Comparison of ENCODE assay signal across 8 cellular contexts in genomic region chr6:31575335-31575901, GRCh38. TPM values are rescaled to one million over a fixed set of nuclear protein-coding genes. Genes with fewer than 3 reads are reported as not detected.
DNase-seq lines count a peak whose midpoint lies in the region; ATAC-seq and TF ChIP-seq lines count a peak whose summit lies in the region.

TSS of gene TNF (plus strand) at chr6:31575565. CDS start at chr6:31575742, 177 bp downstream.

- H3K4me1 ChIP-seq in effector memory CD4-positive, alpha-beta T cell (ENCODE audit: control insufficient read depth, insufficient read depth, low read length, poor library complexity, severe bottlenecking) = peaks cover 83% of the 10 kb centered on the region

- peak; percentile 68 for DNase-seq in activated CD4-positive, CD25-positive, alpha-beta regulatory T cell treated with anti-CD3 and anti-CD28 coated beads, Interleukin-2, amount 50 U/mL, for 16 hours (ENCODE audit: low read depth, low spot score)
- DNase-seq in effector memory CD4-positive, alpha-beta T cell = peak; percentile 78 to 87 (median 80)
- DNase-seq in renal cortical epithelial cell (ENCODE audit: low read depth) (peak; percentile 28), AG08396 (ENCODE audit: low spot score) (no peak), ecto neural progenitor cell (ENCODE audit: low spot score) (no peak), HCEC 1CT (no peak)

- TF ChIP-seq POLR2A in GM18951 (IDR thresholded peaks at IDR 0.05; ENCODE audit: extremely low read depth, insufficient read depth, insufficient read length) = peak; percentile 100

- no peaks in the 10 kb centered on the region for H3K27me3 ChIP-seq in effector memory CD4-positive, alpha-beta T cell (replicated peaks; ENCODE audit: control insufficient read depth, insufficient read depth, low read length, poor library complexity, severe bottlenecking)

- no peak for ATAC-seq in HG02884 (IDR thresholded peaks at IDR 0.05; ENCODE audit: unreplicated experiment)

- peaks cover 7% of the 10 kb centered on the region for H3K36me3 ChIP-seq in effector memory CD4-positive, alpha-beta T cell (ENCODE audit: control insufficient read depth, insufficient read depth, low read length)

- peak within 1 kb of the TSS; percentile 91 for H3K4me3 ChIP-seq in effector memory CD4-positive, alpha-beta T cell (ENCODE audit: insufficient read depth, low read depth, low read length, poor library complexity, severe bottlenecking)

- peak within 1 kb of the TSS; percentile 95 for H3K27ac ChIP-seq in effector memory CD4-positive, alpha-beta T cell (ENCODE audit: insufficient read depth, low read length, poor library complexity, severe bottlenecking)

- H3K9me3 ChIP-seq in effector memory CD4-positive, alpha-beta T cell (ENCODE audit: control insufficient read depth, low read length) = no peaks in the 10 kb centered on the region

- in situ Hi-C loops in GM18951 (cut with MboI; ENCODE audit: low sequenced_read_pairs, unreplicated experiment) = no loop called here

RNA-seq across cellular contexts. Expression of gene TNF, which starts in this region (rescaled TPM):
- 2.4 and 7.8 TPM in 2 replicates for total RNA-seq in renal cortical epithelial cell

Comparison
In these comparisons a context has a peak if more than half of its experiments do, and no peak if none do; other contexts are left out.
1. DNase-seq: peak in activated CD4-positive, CD25-positive, alpha-beta regulatory T cell treated with anti-CD3 and anti-CD28 coated beads, Interleukin-2, amount 50 U/mL, for 16 hours (single experiment), effector memory CD4-positive, alpha-beta T cell (3 of 3) and renal cortical epithelial cell (single experiment); none in AG08396 (single experiment), ecto neural progenitor cell (single experiment) and HCEC 1CT (single experiment).